In genomic region chr20:38094968-38095689, GRCh38 we compare ENCODE assay signal across 10 cellular contexts.
DNase-seq lines count a peak whose midpoint lies in the region; ATAC-seq and TF ChIP-seq lines count a peak whose summit lies in the region.
"Had no signal": no experiment of that assay in that cellular context is flagged by ENCODE, and none has a peak within 500 bp of the region (broad histone marks: within the 10 kb centered on the region; RNA-seq: fewer than 3 reads in every experiment).

No MANE protein-coding gene starts in this region.

- no peaks in the 10 kb centered on the region for H3K27me3 Mint-ChIP-seq in MCF 10A (ENCODE audit: insufficient read depth, unreplicated experiment)
- no peaks in the 10 kb centered on the region for H3K27me3 Mint-ChIP-seq in activated naive CD8-positive, alpha-beta T cell treated with anti-CD3 and anti-CD28 coated beads for 36 hours

- peaks cover 17% of the 10 kb centered on the region for H3K36me3 Mint-ChIP-seq in MCF 10A (ENCODE audit: insufficient read depth, unreplicated experiment)
- peaks cover 10% of the 10 kb centered on the region for H3K36me3 Mint-ChIP-seq in activated naive CD8-positive, alpha-beta T cell treated with anti-CD3 and anti-CD28 coated beads for 36 hours

- H3K4me3 ChIP-seq in breast epithelium (no peak overlapping the region), lung (no peak overlapping the region), uterus (no peak overlapping the region), body of pancreas (no peak overlapping the region)

- no peaks in the 10 kb centered on the region for H3K27me3 ChIP-seq in breast epithelium
- no peaks in the 10 kb centered on the region for H3K27me3 ChIP-seq in lung (ENCODE audit: control insufficient read depth, insufficient read depth)
- no peaks in the 10 kb centered on the region for H3K27me3 ChIP-seq in uterus
- no peaks in the 10 kb centered on the region for H3K27me3 ChIP-seq in body of pancreas

- H3K36me3 ChIP-seq in breast epithelium (no peaks in the 10 kb centered on the region), lung (ENCODE audit: control insufficient read depth in 2 of 2, insufficient read depth in 2 of 2, low read length in 2 of 2) (peaks cover 1 to 4% of the 10 kb centered on the region in 2 donors), uterus (no peaks in the 10 kb centered on the region), body of pancreas (replicated peaks in 1 of 2; ENCODE audit: insufficient read depth in 1 of 2, low read depth in 2 of 2) (peaks cover 0 to 5% of the 10 kb centered on the region in 2 donors)

- 73 to 82% methylated on average over 7 of the region's 7 CpGs for WGBS in lung, 2 donors
- WGBS in body of pancreas, 2 donors: 70 to 79% methylated on average over 7 of the region's 7 CpGs

- DNase-seq in MCF 10A (ENCODE audit: unreplicated experiment) (no peak), breast epithelium (ENCODE audit: low spot score in 2 of 2) (no peak), lung (ENCODE audit: low spot score) (no peak), uterus (no peak), body of pancreas (no peak), GM19238 (ENCODE audit: insufficient read length, low spot score) (no peak), NCI-H1694 treated with DMSO at 0.1 percent for 48 hours (lab: John Stamatoyannopoulos, UW) (no peak)
- no peak for DNase-seq in activated naive CD8-positive, alpha-beta T cell treated with anti-CD3 and anti-CD28 coated beads for 36 hours
- DNase-seq: NCI-H69 had no signal

- TF ChIP-seq POLR2A in breast epithelium (IDR thresholded peaks at IDR 0.05): no peak
- TF ChIP-seq POLR2A in uterus (IDR thresholded peaks at IDR 0.05): no peak
- TF ChIP-seq POLR2A in body of pancreas (IDR thresholded peaks at IDR 0.05): no peak

- CTCF ChIA-PET in MCF 10A (lab: Yijun Ruan, JAX): interaction anchor here (1.1 to 7.8 kb wide), 3 partner anchors 21 to 346 kb away, joined by 3 to 49 read pairs (median 17); no protein-coding TSS in a partner anchor

- peaks cover 12% of the 10 kb centered on the region for H3K4me1 Mint-ChIP-seq in MCF 10A (ENCODE audit: insufficient read depth, unreplicated experiment)
- H3K4me1 Mint-ChIP-seq in activated naive CD8-positive, alpha-beta T cell treated with anti-CD3 and anti-CD28 coated beads for 36 hours: peaks cover 15% of the 10 kb centered on the region

- H3K27ac ChIP-seq in breast epithelium (peak overlapping the region in 1 of 2 donors; percentile 66), lung (ENCODE audit: low read depth in 1 of 2, low read length in 1 of 2) (peak overlapping the region; percentile 38 to 62), uterus (peak overlapping the region; percentile 57 to 65), body of pancreas (peak overlapping the region in 1 of 4 donors; percentile 59)
- H3K27ac ChIP-seq: C4-2B had no signal

- H3K9me3 Mint-ChIP-seq in MCF 10A (ENCODE audit: unreplicated experiment): peaks cover 7% of the 10 kb centered on the region
- no peaks in the 10 kb centered on the region for H3K9me3 Mint-ChIP-seq in activated naive CD8-positive, alpha-beta T cell treated with anti-CD3 and anti-CD28 coated beads for 36 hours

- POLR2A ChIA-PET in MCF 10A (lab: Yijun Ruan, JAX): interaction anchor here (0.7 to 2.0 kb wide), 5 partner anchors 9 to 135 kb away, joined by 3 to 7 read pairs (median 4); no protein-coding TSS in a partner anchor

- H3K27ac Mint-ChIP-seq in MCF 10A (ENCODE audit: low read depth, unreplicated experiment): peak overlapping the region; percentile 52
- H3K27ac Mint-ChIP-seq in activated naive CD8-positive, alpha-beta T cell treated with anti-CD3 and anti-CD28 coated beads for 36 hours: peak overlapping the region; percentile 50

- intact Hi-C loops in MCF 10A (cut with micrococcal nuclease) (no loop called here), breast epithelium (cut with DNase I; ENCODE audit: low total_unique reads) (no loop called here), uterus (cut with DNase I; ENCODE audit: low total_unique reads) (no loop called here), body of pancreas (cut with DNase I) (no loop called here)

- no peaks in the 10 kb centered on the region for H3K9me3 ChIP-seq in breast epithelium
- H3K9me3 ChIP-seq in lung (ENCODE audit: control insufficient read depth in 2 of 2, insufficient read depth in 1 of 2, low read length in 1 of 2): no peaks in the 10 kb centered on the region
- H3K9me3 ChIP-seq in uterus: no peaks in the 10 kb centered on the region
- no peaks in the 10 kb centered on the region for H3K9me3 ChIP-seq in body of pancreas

- H3K4me3 Mint-ChIP-seq in MCF 10A (ENCODE audit: unreplicated experiment): no peak overlapping the region
- no peak overlapping the region for H3K4me3 Mint-ChIP-seq in activated naive CD8-positive, alpha-beta T cell treated with anti-CD3 and anti-CD28 coated beads for 36 hours

- TF ChIP-seq CTCF in MCF 10A (IDR thresholded peaks at IDR 0.05; ENCODE audit: unreplicated experiment): no peak
- no peak for TF ChIP-seq CTCF in breast epithelium (IDR thresholded peaks at IDR 0.05)
- TF ChIP-seq CTCF in lung (IDR thresholded peaks at IDR 0.05; ENCODE audit: control extremely low read depth, extremely low read depth): no peak
- TF ChIP-seq CTCF in uterus (IDR thresholded peaks at IDR 0.05): no peak
- TF ChIP-seq CTCF in body of pancreas (IDR thresholded peaks at IDR 0.05): no peak

- no peaks in the 10 kb centered on the region for H3K4me1 ChIP-seq in breast epithelium
- peaks cover 7 to 28% of the 10 kb centered on the region in 2 donors for H3K4me1 ChIP-seq in lung (ENCODE audit: control insufficient read depth in 2 of 2, insufficient read depth in 2 of 2, low read length in 2 of 2)
- peaks cover 0 to 12% of the 10 kb centered on the region in 2 donors for H3K4me1 ChIP-seq in uterus
- H3K4me1 ChIP-seq in body of pancreas: no peaks in the 10 kb centered on the region

- ATAC-seq in lung (ENCODE audit: insufficient read depth, low FRiP score) (no peak), body of pancreas (no peak)

- BruUV-seq in MCF 10A (replicated peaks; lab: Mats Ljungman, UMichigan): no TSS peak
